Comparison of ENCODE assay signal across 9 cellular contexts in genomic region chr6:105892577-105893262, GRCh38.
DNase-seq lines count a peak whose midpoint lies in the region; ATAC-seq and TF ChIP-seq lines count a peak whose summit lies in the region.
"Had no signal": no experiment of that assay in that cellular context is flagged by ENCODE, and none has a peak within 500 bp of the region (broad histone marks: within the 10 kb centered on the region; RNA-seq: fewer than 3 reads in every experiment).

No MANE protein-coding gene starts in this region.

- H3K27ac ChIP-seq in mucosa of rectum (ENCODE audit: low read depth in 2 of 2, low read length in 2 of 2) (peak overlapping the region; percentile 24 to 72), esophagus squamous epithelium (peak overlapping the region in 1 of 4 donors; percentile 58), uterus (no peak overlapping the region)
- H3K27ac ChIP-seq: parathyroid adenoma had no signal

- ATAC-seq in GM19023 (IDR thresholded peaks at IDR 0.05; ENCODE audit: unreplicated experiment) (peak; percentile 83), HG02678 (IDR thresholded peaks at IDR 0.05; ENCODE audit: unreplicated experiment) (peak; percentile 78)

- TF ChIP-seq POLR2A in esophagus squamous epithelium (IDR thresholded peaks at IDR 0.05) (peak in 1 of 4 donors; percentile 42), uterus (IDR thresholded peaks at IDR 0.05) (no peak)

- H3K36me3 ChIP-seq in mucosa of rectum (ENCODE audit: control insufficient read depth in 2 of 2, insufficient read depth in 2 of 2, low read length in 2 of 2) (no peaks in the 10 kb centered on the region), HAP-1 (replicated peaks) (no peaks in the 10 kb centered on the region), esophagus squamous epithelium (no peaks in the 10 kb centered on the region), uterus (no peaks in the 10 kb centered on the region)

- H3K9ac ChIP-seq in mucosa of rectum (ENCODE audit: low read depth in 1 of 2, low read length in 2 of 2), result no peak overlapping the region
- H3K9ac ChIP-seq: parathyroid adenoma had no signal

- H3K4me3 ChIP-seq in mucosa of rectum (ENCODE audit: low read length in 2 of 2) (peak overlapping the region in 1 of 2 donors; percentile 16), HAP-1 (no peak overlapping the region), esophagus squamous epithelium (no peak overlapping the region), uterus (no peak overlapping the region)

- H3K9me3 ChIP-seq in mucosa of rectum (ENCODE audit: control insufficient read depth in 2 of 2, low read length in 2 of 2) (no peaks in the 10 kb centered on the region), HAP-1 (no peaks in the 10 kb centered on the region), esophagus squamous epithelium (peaks cover 0 to 3% (median 0%) of the 10 kb centered on the region in 3 donors), uterus (no peaks in the 10 kb centered on the region)

- DNase-seq in MV-4-11 (lab: John Stamatoyannopoulos, UW), result peak; percentile 99
- DNase-seq in HAP-1 (ENCODE audit: low spot score in 2 of 2), result no peak
- DNase-seq in esophagus squamous epithelium (lab: John Stamatoyannopoulos, UW), result no peak
- no peak for DNase-seq in SHP77 treated with DMSO at 0.1 percent for 48 hours (lab: John Stamatoyannopoulos, UW)
- DNase-seq in uterus, result no peak

- in situ Hi-C loops in HAP-1 (cut with MboI; ENCODE audit: low sequenced_read_pairs), result no loop called here

- TF ChIP-seq CTCF in esophagus squamous epithelium (IDR thresholded peaks at IDR 0.05), result no peak
- no peak for TF ChIP-seq CTCF in uterus (IDR thresholded peaks at IDR 0.05)

- intact Hi-C loops in esophagus squamous epithelium (cut with DNase I) (no loop called here), uterus (cut with DNase I; ENCODE audit: low total_unique reads) (no loop called here)

- no peaks in the 10 kb centered on the region for H3K4me1 ChIP-seq in mucosa of rectum (ENCODE audit: control insufficient read depth in 2 of 2, insufficient read depth in 2 of 2, low read length in 2 of 2)
- H3K4me1 ChIP-seq in HAP-1, result peaks cover 15% of the 10 kb centered on the region
- H3K4me1 ChIP-seq in esophagus squamous epithelium, result no peaks in the 10 kb centered on the region
- H3K4me1 ChIP-seq in uterus, result no peaks in the 10 kb centered on the region
- H3K4me1 ChIP-seq: parathyroid adenoma had no signal

- 50 to 71% methylated on average over 3 of the region's 3 CpGs for WGBS in esophagus squamous epithelium, 2 donors

- no peaks in the 10 kb centered on the region for H3K27me3 ChIP-seq in mucosa of rectum (ENCODE audit: control insufficient read depth in 2 of 2, insufficient read depth in 2 of 2, low read length in 2 of 2)
- no peaks in the 10 kb centered on the region for H3K27me3 ChIP-seq in HAP-1 (ENCODE audit: low read depth)
- H3K27me3 ChIP-seq in esophagus squamous epithelium, result no peaks in the 10 kb centered on the region
- no peaks in the 10 kb centered on the region for H3K27me3 ChIP-seq in uterus

Comparison
In these comparisons a context has a peak if more than half of its experiments do, and no peak if none do; other contexts are left out.
1. H3K27ac ChIP-seq: peak in mucosa of rectum (2 of 2); none in uterus (0 of 2).